1 cellular context compared by ENCODE assay signal in the genomic region with DNA sequence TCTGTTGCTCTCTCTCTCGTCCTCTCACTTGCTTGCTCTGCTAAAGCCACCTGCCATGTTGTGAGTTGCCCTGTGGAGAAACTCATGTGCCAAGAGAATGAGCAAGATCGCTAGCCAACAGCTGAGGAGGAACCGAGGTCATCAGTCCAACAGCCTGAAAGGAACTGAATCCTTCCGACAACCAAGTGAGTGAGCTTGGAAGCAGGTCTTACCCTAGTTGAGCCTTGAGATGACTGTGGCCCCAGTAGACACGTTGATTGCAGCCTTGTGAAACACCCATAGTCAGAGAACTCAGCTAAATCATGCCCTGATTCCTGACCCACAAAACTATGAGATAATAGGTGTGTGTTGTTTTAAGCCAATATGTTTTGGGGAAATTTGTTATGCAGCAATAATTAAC.
TF ChIP-seq lines count a peak whose summit lies in the region.

No MANE protein-coding gene starts in this region.

TF ChIP-seq in IMR-90, 13 proteins besides CTCF, POLR2A, EP300 and RAD21 (continued from another document):
- no peak for TF ChIP-seq BHLHE40 (IDR thresholded peaks at IDR 0.05; ENCODE audit: low read depth, low read length)
- no peak for TF ChIP-seq RFX5 (IDR thresholded peaks at IDR 0.05; ENCODE audit: low read depth, low read length)
- no peak for TF ChIP-seq MAFK (IDR thresholded peaks at IDR 0.05; ENCODE audit: low read depth, low read length)
- no peak for TF ChIP-seq CEBPB (IDR thresholded peaks at IDR 0.05; ENCODE audit: low read depth, low read length)
- no peak for TF ChIP-seq MXI1 (IDR thresholded peaks at IDR 0.05; ENCODE audit: borderline replicate concordance, low read depth, low read length)
- TF ChIP-seq MAZ (IDR thresholded peaks at IDR 0.05; ENCODE audit: borderline replicate concordance, low read depth, low read length): no peak
- TF ChIP-seq, protein P1, sequence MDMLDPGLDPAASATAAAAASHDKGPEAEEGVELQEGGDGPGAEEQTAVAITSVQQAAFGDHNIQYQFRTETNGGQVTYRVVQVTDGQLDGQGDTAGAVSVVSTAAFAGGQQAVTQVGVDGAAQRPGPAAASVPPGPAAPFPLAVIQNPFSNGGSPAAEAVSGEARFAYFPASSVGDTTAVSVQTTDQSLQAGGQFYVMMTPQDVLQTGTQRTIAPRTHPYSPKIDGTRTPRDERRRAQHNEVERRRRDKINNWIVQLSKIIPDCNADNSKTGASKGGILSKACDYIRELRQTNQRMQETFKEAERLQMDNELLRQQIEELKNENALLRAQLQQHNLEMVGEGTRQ (IDR thresholded peaks at IDR 0.05; ENCODE audit: low read depth, low read length): no peak
